Comparison of ENCODE assay signal across 8 cellular contexts in genomic region chr12:49538740-49539403, GRCh38.
DNase-seq lines count a peak whose midpoint lies in the region; ATAC-seq and TF ChIP-seq lines count a peak whose summit lies in the region.

KCNH3 (plus strand) TSS chr12:49539030; CDS start chr12:49539417, 387 bp downstream.

- peaks cover 98% of the 10 kb centered on the region for H3K27me3 ChIP-seq in neutrophil

- DNase-seq in AG08395 (ENCODE audit: low spot score) = peak; percentile 84
- peak; percentile 34 to 38 for DNase-seq in Kasumi-1 (lab: John Stamatoyannopoulos, UW)
- peak; percentile 32 for DNase-seq in SHP77 treated with DMSO at 0.1 percent for 48 hours (lab: John Stamatoyannopoulos, UW)
- peak; percentile 91 for DNase-seq in activated gamma-delta T cell treated with Interleukin-2 at 50 U/mL for 16 hours
- DNase-seq in foreskin melanocyte = peak; percentile 32
- peak; percentile 33 for DNase-seq in stromal cell of bone marrow (ENCODE audit: low read depth)

- H3K36me3 ChIP-seq in neutrophil = no peaks in the 10 kb centered on the region

- peaks cover 25 to 41% of the 10 kb centered on the region in 2 experiments for H3K4me1 ChIP-seq in neutrophil (ENCODE audit: control insufficient read depth in 1 of 2, insufficient read depth in 1 of 2, low read depth in 1 of 2, low read length in 1 of 2)

- H3K9me3 ChIP-seq in neutrophil = no peaks in the 10 kb centered on the region

- peak within 1 kb of the TSS; percentile 51 to 61 for H3K4me3 ChIP-seq in neutrophil (ENCODE audit: low read depth in 1 of 2, low read length in 1 of 2)

- no peak for TF ChIP-seq CTCF in neutrophil (IDR thresholded peaks at IDR 0.05)

- H3K27ac ChIP-seq in neutrophil = peak within 1 kb of the TSS; percentile 44

- peak; percentile 72 for ATAC-seq in GM19395 (IDR thresholded peaks at IDR 0.05; ENCODE audit: unreplicated experiment)

Comparison
In these comparisons a context has a peak if more than half of its experiments do, and no peak if none do; other contexts are left out.
1. Peak in every context shown above with its lines: DNase-seq, ATAC-seq, H3K4me3 ChIP-seq and H3K27ac ChIP-seq.
2. DNase-seq: peak in every context shown above with its lines; median percentile 91 in activated gamma-delta T cell treated with Interleukin-2 at 50 U/mL for 16 hours; 84 in AG08395; 36 in Kasumi-1; 33 in stromal cell of bone marrow; 32 in SHP77 treated with DMSO at 0.1 percent for 48 hours; 32 in foreskin melanocyte.